ENCODE assay signal across 1 cellular context in the genomic region with DNA sequence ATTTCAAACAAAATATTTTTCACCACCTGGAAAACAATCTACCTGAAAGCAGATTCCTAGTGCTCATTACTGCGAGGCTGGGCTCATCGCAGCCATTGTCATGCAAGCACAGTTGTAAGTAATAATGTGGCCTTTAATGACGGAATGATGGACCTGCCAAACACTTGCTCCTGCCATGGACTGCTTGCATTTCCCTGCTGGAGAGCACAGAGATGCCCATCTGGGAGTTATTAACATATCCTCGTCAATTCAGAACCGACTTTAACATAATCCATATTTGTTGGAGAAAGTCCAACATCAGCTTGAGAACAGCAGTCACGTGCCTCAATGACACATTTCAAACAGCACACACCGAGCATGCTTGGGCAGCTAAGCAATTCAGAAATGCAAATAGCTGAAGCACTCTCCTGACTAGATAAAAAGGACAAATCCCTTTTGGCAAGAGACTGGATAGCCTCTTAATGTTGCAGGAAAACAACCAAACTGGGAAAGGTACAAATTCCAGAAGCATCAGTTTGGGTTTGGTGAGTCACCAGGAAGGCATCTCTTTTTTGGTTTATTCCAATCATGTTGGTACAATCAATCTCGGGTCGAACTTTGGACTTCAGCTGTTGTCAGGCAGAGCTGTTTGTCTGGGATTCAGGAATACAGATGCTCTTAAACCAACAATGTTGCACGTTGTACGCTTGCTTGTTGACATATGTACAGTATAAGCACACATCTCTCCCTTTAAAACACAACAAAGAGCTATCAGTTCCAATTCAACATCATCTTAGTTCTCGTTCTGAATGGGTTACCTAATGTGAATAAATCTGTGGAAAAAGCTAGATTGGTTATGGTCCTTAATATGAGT.
TF ChIP-seq lines count a peak whose summit lies in the region.

No MANE protein-coding gene starts in this region.

TF ChIP-seq in HepG2, 621 proteins besides CTCF, POLR2A, EP300 and RAD21 (continued from another document and continues in another):
- TF ChIP-seq, protein P1, sequence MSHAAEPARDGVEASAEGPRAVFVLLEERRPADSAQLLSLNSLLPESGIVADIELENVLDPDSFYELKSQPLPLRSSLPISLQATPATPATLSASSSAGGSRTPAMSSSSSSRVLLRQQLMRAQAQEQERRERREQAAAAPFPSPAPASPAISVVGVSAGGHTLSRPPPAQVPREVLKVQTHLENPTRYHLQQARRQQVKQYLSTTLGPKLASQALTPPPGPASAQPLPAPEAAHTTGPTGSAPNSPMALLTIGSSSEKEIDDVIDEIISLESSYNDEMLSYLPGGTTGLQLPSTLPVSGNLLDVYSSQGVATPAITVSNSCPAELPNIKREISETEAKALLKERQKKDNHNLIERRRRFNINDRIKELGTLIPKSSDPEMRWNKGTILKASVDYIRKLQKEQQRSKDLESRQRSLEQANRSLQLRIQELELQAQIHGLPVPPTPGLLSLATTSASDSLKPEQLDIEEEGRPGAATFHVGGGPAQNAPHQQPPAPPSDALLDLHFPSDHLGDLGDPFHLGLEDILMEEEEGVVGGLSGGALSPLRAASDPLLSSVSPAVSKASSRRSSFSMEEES (CRISPR knock-in tag; IDR thresholded peaks at IDR 0.05), result peak; percentile 88
- no peak for TF ChIP-seq E2F1 (CRISPR knock-in tag; IDR thresholded peaks at IDR 0.05)
- no peak for TF ChIP-seq KLF12 (CRISPR knock-in tag; IDR thresholded peaks at IDR 0.05; ENCODE audit: borderline replicate concordance)
- TF ChIP-seq, protein P2, sequence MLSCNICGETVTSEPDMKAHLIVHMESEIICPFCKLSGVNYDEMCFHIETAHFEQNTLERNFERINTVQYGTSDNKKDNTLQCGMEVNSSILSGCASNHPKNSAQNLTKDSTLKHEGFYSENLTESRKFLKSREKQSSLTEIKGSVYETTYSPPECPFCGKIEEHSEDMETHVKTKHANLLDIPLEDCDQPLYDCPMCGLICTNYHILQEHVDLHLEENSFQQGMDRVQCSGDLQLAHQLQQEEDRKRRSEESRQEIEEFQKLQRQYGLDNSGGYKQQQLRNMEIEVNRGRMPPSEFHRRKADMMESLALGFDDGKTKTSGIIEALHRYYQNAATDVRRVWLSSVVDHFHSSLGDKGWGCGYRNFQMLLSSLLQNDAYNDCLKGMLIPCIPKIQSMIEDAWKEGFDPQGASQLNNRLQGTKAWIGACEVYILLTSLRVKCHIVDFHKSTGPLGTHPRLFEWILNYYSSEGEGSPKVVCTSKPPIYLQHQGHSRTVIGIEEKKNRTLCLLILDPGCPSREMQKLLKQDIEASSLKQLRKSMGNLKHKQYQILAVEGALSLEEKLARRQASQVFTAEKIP (CRISPR knock-in tag; IDR thresholded peaks at IDR 0.05; ENCODE audit: borderline replicate concordance), result no peak
- TF ChIP-seq ZNF3 (CRISPR knock-in tag; IDR thresholded peaks at IDR 0.05), result no peak
- TF ChIP-seq, protein P3, sequence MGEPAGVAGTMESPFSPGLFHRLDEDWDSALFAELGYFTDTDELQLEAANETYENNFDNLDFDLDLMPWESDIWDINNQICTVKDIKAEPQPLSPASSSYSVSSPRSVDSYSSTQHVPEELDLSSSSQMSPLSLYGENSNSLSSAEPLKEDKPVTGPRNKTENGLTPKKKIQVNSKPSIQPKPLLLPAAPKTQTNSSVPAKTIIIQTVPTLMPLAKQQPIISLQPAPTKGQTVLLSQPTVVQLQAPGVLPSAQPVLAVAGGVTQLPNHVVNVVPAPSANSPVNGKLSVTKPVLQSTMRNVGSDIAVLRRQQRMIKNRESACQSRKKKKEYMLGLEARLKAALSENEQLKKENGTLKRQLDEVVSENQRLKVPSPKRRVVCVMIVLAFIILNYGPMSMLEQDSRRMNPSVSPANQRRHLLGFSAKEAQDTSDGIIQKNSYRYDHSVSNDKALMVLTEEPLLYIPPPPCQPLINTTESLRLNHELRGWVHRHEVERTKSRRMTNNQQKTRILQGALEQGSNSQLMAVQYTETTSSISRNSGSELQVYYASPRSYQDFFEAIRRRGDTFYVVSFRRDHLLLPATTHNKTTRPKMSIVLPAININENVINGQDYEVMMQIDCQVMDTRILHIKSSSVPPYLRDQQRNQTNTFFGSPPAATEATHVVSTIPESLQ (CRISPR knock-in tag; conservative IDR thresholded peaks at IDR 0.05), result 0 out of 2 replicates have a peak, but pooled peaks have one; percentile 10
- TF ChIP-seq AHDC1 (CRISPR knock-in tag; IDR thresholded peaks at IDR 0.05; ENCODE audit: borderline replicate concordance), result peak; percentile 99
- TF ChIP-seq ZNF335 (CRISPR knock-in tag; IDR thresholded peaks at IDR 0.05), result 0 out of 2 replicates have a peak, but pooled peaks have one; percentile 50
- TF ChIP-seq CBFB (CRISPR knock-in tag; IDR thresholded peaks at IDR 0.05), result peak; percentile 86; the same call in 1 of the 2 replicates
- no peak for TF ChIP-seq ZNF891 (CRISPR knock-in tag; IDR thresholded peaks at IDR 0.05)
- no peak for TF ChIP-seq NFYB (CRISPR knock-in tag; IDR thresholded peaks at IDR 0.05)
- no peak for TF ChIP-seq ZNF850 (CRISPR knock-in tag; conservative IDR thresholded peaks at IDR 0.05)
- TF ChIP-seq ZNF329 (CRISPR knock-in tag; IDR thresholded peaks at IDR 0.05; ENCODE audit: low read depth), result no peak
- no peak for TF ChIP-seq ZNF251 (CRISPR knock-in tag; IDR thresholded peaks at IDR 0.05)
- TF ChIP-seq ZNF574 (CRISPR knock-in tag; IDR thresholded peaks at IDR 0.05), result no peak; the same call in 1 of the 2 replicates
- TF ChIP-seq RBFOX2 (IDR thresholded peaks at IDR 0.05; ENCODE audit: low read depth, low read length), result no peak
- TF ChIP-seq ZNF792 (CRISPR knock-in tag; IDR thresholded peaks at IDR 0.05), result peak; percentile 93; the same call in 1 of the 2 replicates
- TF ChIP-seq, protein P4, sequence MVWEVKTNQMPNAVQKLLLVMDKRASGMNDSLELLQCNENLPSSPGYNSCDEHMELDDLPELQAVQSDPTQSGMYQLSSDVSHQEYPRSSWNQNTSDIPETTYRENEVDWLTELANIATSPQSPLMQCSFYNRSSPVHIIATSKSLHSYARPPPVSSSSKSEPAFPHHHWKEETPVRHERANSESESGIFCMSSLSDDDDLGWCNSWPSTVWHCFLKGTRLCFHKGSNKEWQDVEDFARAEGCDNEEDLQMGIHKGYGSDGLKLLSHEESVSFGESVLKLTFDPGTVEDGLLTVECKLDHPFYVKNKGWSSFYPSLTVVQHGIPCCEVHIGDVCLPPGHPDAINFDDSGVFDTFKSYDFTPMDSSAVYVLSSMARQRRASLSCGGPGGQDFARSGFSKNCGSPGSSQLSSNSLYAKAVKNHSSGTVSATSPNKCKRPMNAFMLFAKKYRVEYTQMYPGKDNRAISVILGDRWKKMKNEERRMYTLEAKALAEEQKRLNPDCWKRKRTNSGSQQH (CRISPR knock-in tag; IDR thresholded peaks at IDR 0.05; ENCODE audit: low read depth), result no peak
- TF ChIP-seq RXRB (CRISPR knock-in tag; IDR thresholded peaks at IDR 0.05; ENCODE audit: borderline replicate concordance), result peak; percentile 82
- no peak for TF ChIP-seq ZBTB7A (CRISPR knock-in tag; IDR thresholded peaks at IDR 0.05)
- TF ChIP-seq TARDBP (CRISPR knock-in tag; IDR thresholded peaks at IDR 0.05), result peak; percentile 75; the same call in 1 of the 2 replicates
- no peak for TF ChIP-seq KDM2A (CRISPR knock-in tag; IDR thresholded peaks at IDR 0.05; ENCODE audit: borderline replicate concordance, low read depth)
- no peak for TF ChIP-seq CREB3 (CRISPR knock-in tag; IDR thresholded peaks at IDR 0.05)
- TF ChIP-seq TGIF2 (CRISPR knock-in tag; IDR thresholded peaks at IDR 0.05), result peak; percentile 86
- peak; percentile 41 for TF ChIP-seq JARID2 (CRISPR knock-in tag; IDR thresholded peaks at IDR 0.05; ENCODE audit: insufficient replicate concordance)
- TF ChIP-seq, protein P5, sequence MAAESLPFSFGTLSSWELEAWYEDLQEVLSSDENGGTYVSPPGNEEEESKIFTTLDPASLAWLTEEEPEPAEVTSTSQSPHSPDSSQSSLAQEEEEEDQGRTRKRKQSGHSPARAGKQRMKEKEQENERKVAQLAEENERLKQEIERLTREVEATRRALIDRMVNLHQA (CRISPR knock-in tag; IDR thresholded peaks at IDR 0.05), result no peak
- peak; percentile 85; the same call in 1 of the 2 replicates for TF ChIP-seq CCDC6 (CRISPR knock-in tag; IDR thresholded peaks at IDR 0.05)
- peak; percentile 100 for TF ChIP-seq FOXP4 (CRISPR knock-in tag; IDR thresholded peaks at IDR 0.05)
- peak; percentile 65; the same call in 1 of the 2 replicates for TF ChIP-seq HOXD1 (CRISPR knock-in tag; IDR thresholded peaks at IDR 0.05)
